In genomic region chr9:97984188-97985057, GRCh38 we compare ENCODE assay signal across 8 cellular contexts. TPM values are rescaled to one million over a fixed set of nuclear protein-coding genes. Genes with fewer than 3 reads are reported as not detected.
DNase-seq lines count a peak whose midpoint lies in the region; ATAC-seq and TF ChIP-seq lines count a peak whose summit lies in the region.

No MANE protein-coding gene starts in this region.

- H3K27me3 Mint-ChIP-seq in activated naive CD4-positive, alpha-beta T cell treated with anti-CD3 and anti-CD28 coated beads, Interleukin-2, amount 10 ng/mL, durations not matched to agents 7 days and 5 days: no peaks in the 10 kb centered on the region

- peak overlapping the region; percentile 100 for H3K27ac ChIP-seq in SJSA1
- peak overlapping the region; percentile 95 to 98 (median 96) for H3K27ac ChIP-seq in gastroesophageal sphincter
- peak overlapping the region; percentile 89 for H3K27ac ChIP-seq in neutrophil
- H3K27ac ChIP-seq in subcutaneous abdominal adipose tissue (ENCODE audit: low read depth, low read length): peak overlapping the region; percentile 93

- H3K36me3 ChIP-seq in SJSA1 (peaks cover 35% of the 10 kb centered on the region), gastroesophageal sphincter (no peaks in the 10 kb centered on the region), neutrophil (no peaks in the 10 kb centered on the region), subcutaneous abdominal adipose tissue (ENCODE audit: control insufficient read depth in 5 of 5, insufficient read depth in 5 of 5, low read length in 5 of 5) (no peaks in the 10 kb centered on the region)

- H3K9ac ChIP-seq in subcutaneous abdominal adipose tissue (ENCODE audit: low read length in 5 of 5): peak overlapping the region in 4 of 5 donors; percentile 87 to 96 (median 90)

- H3K4me3 ChIP-seq in SJSA1 (peak overlapping the region; percentile 99), gastroesophageal sphincter (peak overlapping the region; percentile 84 to 89), neutrophil (ENCODE audit: low read depth in 1 of 2, low read length in 1 of 2) (peak overlapping the region; percentile 92 to 99), subcutaneous abdominal adipose tissue (ENCODE audit: low read depth in 1 of 5, low read length in 5 of 5) (peak overlapping the region in 4 of 5 donors; percentile 77 to 92 (median 84))

- H3K4me1 ChIP-seq in SJSA1 (replicated peaks): peaks cover 22% of the 10 kb centered on the region
- H3K4me1 ChIP-seq in gastroesophageal sphincter: peaks cover 0 to 80% (median 18%) of the 10 kb centered on the region in 3 donors
- H3K4me1 ChIP-seq in neutrophil (ENCODE audit: control insufficient read depth in 1 of 2, insufficient read depth in 1 of 2, low read depth in 1 of 2, low read length in 1 of 2): peaks cover 25 to 38% of the 10 kb centered on the region in 2 experiments
- H3K4me1 ChIP-seq in subcutaneous abdominal adipose tissue (ENCODE audit: control insufficient read depth in 5 of 5, insufficient read depth in 5 of 5, low read length in 5 of 5): peaks cover 12 to 49% (median 27%) of the 10 kb centered on the region in 5 donors

- TF ChIP-seq EP300 in gastroesophageal sphincter (IDR thresholded peaks at IDR 0.05): no peak

- H3K4me3 Mint-ChIP-seq in activated naive CD4-positive, alpha-beta T cell treated with anti-CD3 and anti-CD28 coated beads, Interleukin-2, amount 10 ng/mL, durations not matched to agents 7 days and 5 days: peak overlapping the region; percentile 66

- WGBS in gastroesophageal sphincter (ENCODE audit: low coverage in 1 of 2), 2 donors: no CpG with 5 or more reads among the region's 116 CpGs

- no peaks in the 10 kb centered on the region; the same call in 1 of the 2 replicates for H3K27me3 ChIP-seq in SJSA1 (replicated peaks)
- no peaks in the 10 kb centered on the region for H3K27me3 ChIP-seq in gastroesophageal sphincter
- no peaks in the 10 kb centered on the region for H3K27me3 ChIP-seq in neutrophil
- no peaks in the 10 kb centered on the region for H3K27me3 ChIP-seq in subcutaneous abdominal adipose tissue (ENCODE audit: control insufficient read depth in 5 of 5, insufficient read depth in 4 of 5, low read length in 5 of 5)

- peaks cover 67% of the 10 kb centered on the region for H3K4me1 Mint-ChIP-seq in activated naive CD4-positive, alpha-beta T cell treated with anti-CD3 and anti-CD28 coated beads, Interleukin-2, amount 10 ng/mL, durations not matched to agents 7 days and 5 days

- CTCF ChIA-PET in activated naive CD4-positive, alpha-beta T cell treated with anti-CD3 and anti-CD28 coated beads, Interleukin-2, amount 10 ng/mL, durations not matched to agents 7 days and 5 days (lab: Charles Lee): interaction anchor here (1.0 to 6.4 kb wide), 3 partner anchors 22 to 62 kb away, joined by 3 to 46 read pairs (median 4); partner anchors contain the start of gene TRMO

- H3K9me3 ChIP-seq in SJSA1 (replicated peaks) (peaks cover 4% of the 10 kb centered on the region), gastroesophageal sphincter (no peaks in the 10 kb centered on the region), neutrophil (no peaks in the 10 kb centered on the region), subcutaneous abdominal adipose tissue (ENCODE audit: control insufficient read depth in 5 of 5, low read length in 5 of 5) (no peaks in the 10 kb centered on the region)

- H3K9me3 Mint-ChIP-seq in activated naive CD4-positive, alpha-beta T cell treated with anti-CD3 and anti-CD28 coated beads, Interleukin-2, amount 10 ng/mL, durations not matched to agents 7 days and 5 days: no peaks in the 10 kb centered on the region

- peak overlapping the region; percentile 85 for H3K27ac Mint-ChIP-seq in activated naive CD4-positive, alpha-beta T cell treated with anti-CD3 and anti-CD28 coated beads, Interleukin-2, amount 10 ng/mL, durations not matched to agents 7 days and 5 days

- peaks cover 18% of the 10 kb centered on the region for H3K36me3 Mint-ChIP-seq in activated naive CD4-positive, alpha-beta T cell treated with anti-CD3 and anti-CD28 coated beads, Interleukin-2, amount 10 ng/mL, durations not matched to agents 7 days and 5 days

- TF ChIP-seq CTCF in gastroesophageal sphincter (IDR thresholded peaks at IDR 0.05): peak in 2 of 4 experiments; percentile 9 to 20
- peak; percentile 9 for TF ChIP-seq CTCF in neutrophil (IDR thresholded peaks at IDR 0.05)

- peak; percentile 87 for DNase-seq in COLO668 (lab: John Stamatoyannopoulos, UW; ENCODE audit: unreplicated experiment)
- peak; percentile 75 for DNase-seq in HuH-7 (ENCODE audit: low spot score)
- DNase-seq in SJSA1 (ENCODE audit: low read depth in 1 of 2, low spot score in 2 of 2): peak; percentile 76 to 78
- peak; percentile 80 for DNase-seq in activated naive CD4-positive, alpha-beta T cell treated with anti-CD3 and anti-CD28 coated beads, Interleukin-2, amount 10 ng/mL, durations not matched to agents 7 days and 5 days

- TF ChIP-seq POLR2A in gastroesophageal sphincter (IDR thresholded peaks at IDR 0.05): peak; percentile 75 to 82

- ATAC-seq in GM19455 (IDR thresholded peaks at IDR 0.05; ENCODE audit: unreplicated experiment) (peak; percentile 29), gastroesophageal sphincter (peak; percentile 50)

RNA-seq across cellular contexts. Expression of gene ANP32B, which starts 1.3 kb away (rescaled TPM):
- 10.1 and 15.1 TPM in 2 replicates for total RNA-seq in SJSA1 (2014; rRNA removed; shearing (Covaris generic))
- 10 to 100 TPM; 33.0 to 41.0 (median 36.1) TPM for total RNA-seq in gastroesophageal sphincter

RNA-seq across cellular contexts. Expression of gene HEMGN, which starts 46.5 kb away (rescaled TPM):
- total RNA-seq in SJSA1 (2014; rRNA removed; shearing (Covaris generic)): not detected in 2 replicates
- not detected for total RNA-seq in gastroesophageal sphincter

Comparison
In these comparisons a context has a peak if more than half of its experiments do, and no peak if none do; other contexts are left out.
1. Peak in every context shown above with its lines: DNase-seq, ATAC-seq, H3K4me3 ChIP-seq and H3K27ac ChIP-seq.